ENCODE assay signal across 22 cellular contexts in genomic region chr6:104613416-104614001, GRCh38.
DNase-seq lines count a peak whose midpoint lies in the region; ATAC-seq, FAIRE-seq and TF ChIP-seq lines count a peak whose summit lies in the region.
"Had no signal": no experiment of that assay in that cellular context is flagged by ENCODE, and none has a peak within 500 bp of the region (broad histone marks: within the 10 kb centered on the region; RNA-seq: fewer than 3 reads in every experiment).

No MANE protein-coding gene starts in this region.

- H3K4me3 ChIP-seq in cardiac muscle cell (no peak overlapping the region), heart left ventricle (no peak overlapping the region), astrocyte of the spinal cord (ENCODE audit: low read depth, low read length) (no peak overlapping the region), left lung (no peak overlapping the region), PC-9 (no peak overlapping the region)
- H3K4me3 ChIP-seq: thoracic aorta had no signal

- H3K36me3 ChIP-seq in cardiac muscle cell (no peaks in the 10 kb centered on the region), heart left ventricle (no peaks in the 10 kb centered on the region), left lung (no peaks in the 10 kb centered on the region), PC-9 (ENCODE audit: low read depth) (no peaks in the 10 kb centered on the region)
- H3K36me3 ChIP-seq: thoracic aorta had no signal

- H3F3A ChIP-seq in PC-9 (ENCODE audit: insufficient read depth, low read depth), result no peaks in the 10 kb centered on the region

- no peak overlapping the region for H3K4me2 ChIP-seq in PC-9

- intact Hi-C loops in heart left ventricle (cut with DNase I), result no loop called here
- intact Hi-C loops in left lung (cut with DNase I), result no loop called here
- intact Hi-C loops in PC-9 (cut with micrococcal nuclease; ENCODE audit: unreplicated experiment), result no loop called here

- H3K79me2 ChIP-seq in PC-9 (ENCODE audit: low read depth), result no peaks in the 10 kb centered on the region

- no peak for TF ChIP-seq POLR2A in heart left ventricle (IDR thresholded peaks at IDR 0.05)

- DNase-seq in cardiac muscle cell (ENCODE audit: low read depth in 1 of 2, low spot score in 1 of 2), result peak in 1 of 2 donors; percentile 46
- DNase-seq in heart left ventricle, result no peak
- peak; percentile 15 for DNase-seq in astrocyte of the spinal cord (ENCODE audit: low read depth, low spot score)
- DNase-seq in left lung, result no peak
- DNase-seq in urothelium cell line (ENCODE audit: low spot score), result peak; percentile 11
- no peak for DNase-seq in amygdala (lab: John Stamatoyannopoulos, UW)
- DNase-seq in PC-9, result no peak
- DNase-seq: 8988T; activated CD4-positive, alpha-beta T cell treated with anti-CD3 and anti-CD28 coated beads, Interleukin-2, amount 50 U/mL, for 4 hours; activated naive CD8-positive, alpha-beta T cell treated with anti-CD3 and anti-CD28 coated beads for 36 hours; activated T-cell treated with anti-CD3 and anti-CD28 coated beads, Interleukin-2, amount 50 U/mL, for 4 hours; CD8-positive, alpha-beta T cell; cerebellar nuclear complex; GF-D8; NCI-H146; OCI-M1; stimulated activated CD4-positive, alpha-beta T cell treated with anti-CD3 and anti-CD28 coated beads, Interleukin-4, amount 100 ng/mL, for 24 hours had no signal

- H3K4me1 ChIP-seq in cardiac muscle cell (ENCODE audit: low read depth) (peaks cover 14% of the 10 kb centered on the region), heart left ventricle (no peaks in the 10 kb centered on the region), left lung (no peaks in the 10 kb centered on the region), PC-9 (replicated peaks; ENCODE audit: insufficient read depth) (no peaks in the 10 kb centered on the region)

- no peaks in the 10 kb centered on the region for H3K9me2 ChIP-seq in PC-9 (ENCODE audit: insufficient read depth)

- FAIRE-seq in urothelium cell line (lab: Jason Lieb, UNC), result no peak
- FAIRE-seq: endothelial cell of umbilical vein, GM19239 had no signal

- WGBS in heart left ventricle, 4 donors, result 67 to 77% (median 72%) methylated on average over 4 of the region's 4 CpGs

- ATAC-seq in heart left ventricle (no peak), left lung (peak; percentile 62), HG03280 (IDR thresholded peaks at IDR 0.05; ENCODE audit: unreplicated experiment) (no peak)
- ATAC-seq: activated T-cell treated with anti-CD3 and anti-CD28 coated beads, Interleukin-2, amount 50 U/mL, for 4 hours; CD8-positive, alpha-beta T cell; sciatic nerve had no signal

- H3K9me3 ChIP-seq in cardiac muscle cell (ENCODE audit: low read depth) (no peaks in the 10 kb centered on the region), heart left ventricle (no peaks in the 10 kb centered on the region), left lung (peaks cover 0 to 2% of the 10 kb centered on the region in 2 donors), PC-9 (ENCODE audit: insufficient read depth, low read depth) (no peaks in the 10 kb centered on the region)
- H3K9me3 ChIP-seq: thoracic aorta had no signal

- H3K27me3 ChIP-seq in cardiac muscle cell (no peaks in the 10 kb centered on the region), heart left ventricle (no peaks in the 10 kb centered on the region), left lung (no peaks in the 10 kb centered on the region), PC-9 (ENCODE audit: insufficient read depth, low read depth) (no peaks in the 10 kb centered on the region)

- POLR2A ChIA-PET in PC-9 (lab: Charles Lee; ENCODE audit: unreplicated experiment), result no interaction called here

- no TSS peak for BruUV-seq in PC-9 (replicated peaks; lab: Mats Ljungman, UMichigan)

- TF ChIP-seq CTCF in cardiac muscle cell (IDR thresholded peaks at IDR 0.05; ENCODE audit: low read depth, low read length) (no peak), heart left ventricle (IDR thresholded peaks at IDR 0.05) (no peak), astrocyte of the spinal cord (IDR thresholded peaks at IDR 0.05; ENCODE audit: low read depth, low read length) (no peak), left lung (IDR thresholded peaks at IDR 0.05) (no peak), PC-9 (conservative IDR thresholded peaks at IDR 0.05) (no peak)

- CTCF ChIA-PET in PC-9 (lab: Charles Lee), result no interaction called here

- no peaks in the 10 kb centered on the region for H4K20me1 ChIP-seq in PC-9 (ENCODE audit: insufficient read depth)

- peak overlapping the region; percentile 65 for H3K27ac ChIP-seq in cardiac muscle cell
- no peak overlapping the region for H3K27ac ChIP-seq in heart left ventricle
- no peak overlapping the region for H3K27ac ChIP-seq in left lung
- no peak overlapping the region for H3K27ac ChIP-seq in PC-9
- H3K27ac ChIP-seq: thoracic aorta had no signal

- in situ Hi-C loops in astrocyte of the spinal cord (cut with HindIII; ENCODE audit: low sequenced_read_pairs), result no loop called here

- no peak overlapping the region for H2AFZ ChIP-seq in PC-9

Comparison
In these comparisons a context has a peak if more than half of its experiments do, and no peak if none do; other contexts are left out.
1. DNase-seq: peak in astrocyte of the spinal cord (single experiment) and urothelium cell line (single experiment); none in heart left ventricle (0 of 5), left lung (0 of 2), amygdala (0 of 56) and PC-9 (0 of 2).